31 cellular contexts compared by ENCODE assay signal in the genomic region with DNA sequence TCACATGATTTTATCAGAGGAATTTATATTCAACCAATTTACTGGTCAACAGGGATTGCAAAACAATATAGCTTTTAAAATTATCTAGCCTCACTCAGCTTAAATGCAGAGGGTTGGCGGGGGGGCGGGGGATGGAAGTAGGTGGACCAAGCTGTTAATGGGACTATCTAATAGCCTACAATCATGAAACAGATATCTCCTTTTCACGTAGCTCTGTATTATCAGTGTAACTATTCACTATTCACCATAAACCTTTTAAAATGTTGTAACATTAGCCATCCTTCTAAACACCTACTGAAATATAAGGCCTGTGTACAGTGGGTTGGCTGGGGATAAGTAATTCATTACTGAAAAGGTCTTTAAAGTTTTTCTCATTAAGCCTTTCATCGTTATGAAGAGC.
"Had no signal": no experiment of that assay in that cellular context is flagged by ENCODE, and none has a peak within 500 bp of the region (broad histone marks: within the 10 kb centered on the region; RNA-seq: fewer than 3 reads in every experiment).

No MANE protein-coding gene starts in this region.

- H3K9me3 Mint-ChIP-seq: natural killer cell had no signal

- H3K27me3 ChIP-seq: hepatocyte, neural progenitor cell, neutrophil, ovary, suprapubic skin, tibial artery, upper lobe of right lung had no signal

- H3K36me3 ChIP-seq: neural progenitor cell, ovary, prostate gland had no signal

- H3K9ac ChIP-seq: neural progenitor cell had no signal

- H3K27ac Mint-ChIP-seq: memory B cell; naive B cell; natural killer cell; neural progenitor cell; stimulated activated naive B cell treated with anti-CD40 and anti-IgM and Interleukin-4, amounts not matched to agents 10 μg/mL and 1 μg/mL and 100 μg/mL, for 72 hours; stimulated activated naive CD8-positive, alpha-beta T cell treated with anti-CD3 and anti-CD28 coated beads, Interleukin-15, Interleukin-2, amounts not matched to agents 100 ng/mL and 50 ng/mL, for 24 hours had no signal

- H3K4me1 ChIP-seq: left ventricle myocardium inferior, prostate gland, suprapubic skin, tibial artery, upper lobe of right lung had no signal

- H3K4me3 Mint-ChIP-seq: memory B cell; mesothelial cell of epicardium; naive B cell; natural killer cell; nephron progenitor cell; neural progenitor cell; stimulated activated naive B cell treated with anti-CD40 and anti-IgM and Interleukin-4, amounts not matched to agents 10 μg/mL and 1 μg/mL and 100 μg/mL, for 72 hours; stimulated activated naive CD8-positive, alpha-beta T cell treated with anti-CD3 and anti-CD28 coated beads, Interleukin-15, Interleukin-2, amounts not matched to agents 100 ng/mL and 50 ng/mL, for 24 hours had no signal

- H3K79me2 ChIP-seq: hepatocyte had no signal

- H3K4me1 Mint-ChIP-seq: memory B cell; naive B cell; stimulated activated naive B cell treated with anti-CD40 and anti-IgM and Interleukin-4, amounts not matched to agents 10 μg/mL and 1 μg/mL and 100 μg/mL, for 72 hours had no signal

- H3K4me3 ChIP-seq: hepatocyte, left ventricle myocardium inferior, lung, neural progenitor cell, ovary, prostate gland, skin epidermis, suprapubic skin, thoracic aorta, tibial artery, upper lobe of right lung had no signal

- H2AFZ ChIP-seq: hepatocyte, neural progenitor cell had no signal

- H3K9me3 ChIP-seq: neutrophil, ovary, prostate gland, upper lobe of right lung had no signal

- H3K4me2 ChIP-seq: hepatocyte, neural progenitor cell had no signal

- DNase-seq: islet precursor cell; left ventricle myocardium inferior; naive B cell; natural killer cell; nephron progenitor cell; occipital lobe; ovary; posterior cingulate gyrus; retina; right cardiac atrium; stimulated activated CD4-positive, alpha-beta T cell treated with anti-CD3 and anti-CD28 coated beads, Interleukin-12 subunit alpha, Interleukin-12 subunit beta, amount 100 ng/mL, for 4 hours; stimulated activated CD4-positive, alpha-beta T cell treated with anti-CD3 and anti-CD28 coated beads, Interleukin-15, amount 100 ng/mL, for 24 hours; stimulated activated CD4-positive, alpha-beta T cell treated with anti-CD3 and anti-CD28 coated beads, Interleukin-2, amount 100 ng/mL, for 24 hours; stimulated activated CD4-positive, alpha-beta T cell treated with anti-CD3 and anti-CD28 coated beads, Interleukin-4, amount 100 ng/mL, for 1 hour; stimulated activated naive B cell treated with anti-CD40 and anti-IgM and Interleukin-4, amounts not matched to agents 10 μg/mL and 1 μg/mL and 100 μg/mL, for 72 hours; tibial artery; trophoblast cell; upper lobe of right lung had no signal

- ATAC-seq: natural killer cell; right cardiac atrium; sciatic nerve; stimulated activated naive B cell treated with anti-CD40 and anti-IgM and Interleukin-4, amounts not matched to agents 10 μg/mL and 1 μg/mL and 100 μg/mL, for 72 hours; upper lobe of right lung had no signal

- FAIRE-seq: urothelium cell line had no signal

- H3K27me3 Mint-ChIP-seq: memory B cell; naive B cell; stimulated activated naive B cell treated with anti-CD40 and anti-IgM and Interleukin-4, amounts not matched to agents 10 μg/mL and 1 μg/mL and 100 μg/mL, for 72 hours; stimulated activated naive CD8-positive, alpha-beta T cell treated with anti-CD3 and anti-CD28 coated beads, Interleukin-15, Interleukin-2, amounts not matched to agents 100 ng/mL and 50 ng/mL, for 24 hours had no signal
